28 cellular contexts compared by ENCODE assay signal in genomic region chr17:62901544-62901943, GRCh38.
"Had no signal": no experiment of that assay in that cellular context is flagged by ENCODE, and none has a peak within 500 bp of the region (broad histone marks: within the 10 kb centered on the region; RNA-seq: fewer than 3 reads in every experiment).

No MANE protein-coding gene starts in this region.

- ATAC-seq: stimulated activated effector memory CD8-positive, alpha-beta T cell treated with anti-CD3 and anti-CD28 coated beads, Interleukin-12 subunit alpha, Interleukin-12 subunit beta, amount 100 ng/mL, for 72 hours; stimulated activated memory B cell treated with anti-CD40 and anti-IgM and Interleukin-4, amounts not matched to agents 10 μg/mL and 1 μg/mL and 100 μg/mL, for 72 hours; stimulated activated naive B cell treated with anti-CD40 and anti-IgM and Interleukin-4, amounts not matched to agents 10 μg/mL and 1 μg/mL and 100 μg/mL, for 72 hours; stimulated activated naive CD8-positive, alpha-beta T cell treated with anti-CD3 and anti-CD28 coated beads, Interleukin-15, amount 100 ng/mL, for 72 hours; stimulated activated naive CD8-positive, alpha-beta T cell treated with anti-CD3 and anti-CD28 coated beads, Interleukin-15, Interleukin-2, amounts not matched to agents 100 U/mL and 50 U/mL, for 24 hours; upper lobe of right lung had no signal

- H3K36me3 ChIP-seq: stomach, suprapubic skin, thoracic aorta, thyroid gland, tibial artery, tibial nerve, transverse colon, upper lobe of left lung, upper lobe of right lung, uterus, vagina had no signal

- H3K4me3 ChIP-seq: stomach, suprapubic skin, testis, thoracic aorta, thyroid gland, tibial artery, tibial nerve, transverse colon, upper lobe of left lung, upper lobe of right lung, uterus, vagina had no signal

- H3K4me1 Mint-ChIP-seq: stimulated activated memory B cell treated with anti-CD40 and anti-IgM and Interleukin-4, amounts not matched to agents 10 μg/mL and 1 μg/mL and 100 μg/mL, for 72 hours; stimulated activated naive B cell treated with anti-CD40 and anti-IgM and Interleukin-4, amounts not matched to agents 10 μg/mL and 1 μg/mL and 100 μg/mL, for 72 hours; stimulated activated naive CD8-positive, alpha-beta T cell treated with anti-CD3 and anti-CD28 coated beads, Interleukin-15, amount 100 ng/mL, for 72 hours had no signal

- H3K36me3 Mint-ChIP-seq: stimulated activated effector memory CD8-positive, alpha-beta T cell treated with anti-CD3 and anti-CD28 coated beads, Interleukin-12 subunit alpha, Interleukin-12 subunit beta, amount 100 ng/mL, for 72 hours; stimulated activated memory B cell treated with anti-CD40 and anti-IgM and Interleukin-4, amounts not matched to agents 10 μg/mL and 1 μg/mL and 100 μg/mL, for 72 hours; stimulated activated naive B cell treated with anti-CD40 and anti-IgM and Interleukin-4, amounts not matched to agents 10 μg/mL and 1 μg/mL and 100 μg/mL, for 72 hours; type B pancreatic cell had no signal

- H3K27me3 Mint-ChIP-seq: stimulated activated naive CD8-positive, alpha-beta T cell treated with anti-CD3 and anti-CD28 coated beads, Interleukin-15, amount 100 ng/mL, for 72 hours; type B pancreatic cell had no signal

- H3K4me3 Mint-ChIP-seq: stimulated activated effector memory CD8-positive, alpha-beta T cell treated with anti-CD3 and anti-CD28 coated beads, Interleukin-12 subunit alpha, Interleukin-12 subunit beta, amount 100 ng/mL, for 72 hours; stimulated activated memory B cell treated with anti-CD40 and anti-IgM and Interleukin-4, amounts not matched to agents 10 μg/mL and 1 μg/mL and 100 μg/mL, for 72 hours; stimulated activated naive B cell treated with anti-CD40 and anti-IgM and Interleukin-4, amounts not matched to agents 10 μg/mL and 1 μg/mL and 100 μg/mL, for 72 hours; stimulated activated naive CD8-positive, alpha-beta T cell treated with anti-CD3 and anti-CD28 coated beads, Interleukin-15, amount 100 ng/mL, for 72 hours; stimulated activated naive CD8-positive, alpha-beta T cell treated with anti-CD3 and anti-CD28 coated beads, Interleukin-15, Interleukin-2, amounts not matched to agents 100 ng/mL and 50 ng/mL, for 24 hours; type B pancreatic cell had no signal

- H3K27ac ChIP-seq: stomach, suprapubic skin, testis, thoracic aorta, thyroid gland, tibial artery, tibial nerve, transverse colon, upper lobe of right lung, uterus, vagina had no signal

- H3K27me3 ChIP-seq: stomach, suprapubic skin, testis, thyroid gland, tibial artery, tibial nerve, transverse colon, upper lobe of left lung, upper lobe of right lung, uterus, vagina had no signal

- H3K9me3 Mint-ChIP-seq: stimulated activated effector memory CD8-positive, alpha-beta T cell treated with anti-CD3 and anti-CD28 coated beads, Interleukin-12 subunit alpha, Interleukin-12 subunit beta, amount 100 ng/mL, for 72 hours; stimulated activated memory B cell treated with anti-CD40 and anti-IgM and Interleukin-4, amounts not matched to agents 10 μg/mL and 1 μg/mL and 100 μg/mL, for 72 hours; stimulated activated naive B cell treated with anti-CD40 and anti-IgM and Interleukin-4, amounts not matched to agents 10 μg/mL and 1 μg/mL and 100 μg/mL, for 72 hours; stimulated activated naive CD8-positive, alpha-beta T cell treated with anti-CD3 and anti-CD28 coated beads, Interleukin-15, amount 100 ng/mL, for 72 hours; stimulated activated naive CD8-positive, alpha-beta T cell treated with anti-CD3 and anti-CD28 coated beads, Interleukin-15, Interleukin-2, amounts not matched to agents 100 ng/mL and 50 ng/mL, for 24 hours; type B pancreatic cell had no signal

- H3K4me1 ChIP-seq: thyroid gland, transverse colon, upper lobe of right lung had no signal

- DNase-seq: stimulated activated CD4-positive, alpha-beta T cell treated with anti-CD3 and anti-CD28 coated beads, Interleukin-2, amount 100 ng/mL, for 24 hours; stimulated activated CD4-positive, alpha-beta T cell treated with anti-CD3 and anti-CD28 coated beads, Interleukin-2, amount 100 ng/mL, for 48 hours; stimulated activated CD4-positive, alpha-beta T cell treated with anti-CD3 and anti-CD28 coated beads, Interleukin-4, amount 100 ng/mL, for 1 hour; stimulated activated CD4-positive, alpha-beta T cell treated with anti-CD3 and anti-CD28 coated beads, Interleukin-4, amount 100 ng/mL, for 24 hours; stimulated activated CD4-positive, alpha-beta T cell treated with anti-CD3 and anti-CD28 coated beads, Interleukin-4, amount 100 ng/mL, for 4 hours; stimulated activated CD8-positive, alpha-beta memory T cell treated with anti-CD3 and anti-CD28 coated beads, Interleukin-4, amount 100 ng/mL, for 48 hours; stimulated activated naive B cell treated with anti-CD40 and anti-IgM and Interleukin-4, amounts not matched to agents 10 μg/mL and 1 μg/mL and 100 μg/mL, for 72 hours; stimulated activated naive CD4-positive, alpha-beta T cell; stimulated activated naive CD4-positive, alpha-beta T cell treated with Interleukin-2 at 50 U/mL for 16 hours; stimulated activated naive CD8-positive, alpha-beta T cell treated with anti-CD3 and anti-CD28 coated beads, Interleukin-15, amount 100 ng/mL, for 72 hours; stimulated activated naive CD8-positive, alpha-beta T cell treated with anti-CD3 and anti-CD28 coated beads, Interleukin-15, Interleukin-2, amounts not matched to agents 100 U/mL and 50 U/mL, for 24 hours; stomach; substantia nigra; testis; thyroid gland; tibial artery; transverse colon; upper lobe of left lung; upper lobe of right lung; uterus had no signal

- H3K9me3 ChIP-seq: stomach, suprapubic skin, testis, thoracic aorta, thyroid gland, tibial artery, tibial nerve, transverse colon, upper lobe of left lung, upper lobe of right lung, uterus, vagina had no signal

- H3K27ac Mint-ChIP-seq: stimulated activated effector memory CD8-positive, alpha-beta T cell treated with anti-CD3 and anti-CD28 coated beads, Interleukin-12 subunit alpha, Interleukin-12 subunit beta, amount 100 ng/mL, for 72 hours; stimulated activated memory B cell treated with anti-CD40 and anti-IgM and Interleukin-4, amounts not matched to agents 10 μg/mL and 1 μg/mL and 100 μg/mL, for 72 hours; stimulated activated naive B cell treated with anti-CD40 and anti-IgM and Interleukin-4, amounts not matched to agents 10 μg/mL and 1 μg/mL and 100 μg/mL, for 72 hours; stimulated activated naive CD8-positive, alpha-beta T cell treated with anti-CD3 and anti-CD28 coated beads, Interleukin-15, amount 100 ng/mL, for 72 hours; stimulated activated naive CD8-positive, alpha-beta T cell treated with anti-CD3 and anti-CD28 coated beads, Interleukin-15, Interleukin-2, amounts not matched to agents 100 ng/mL and 50 ng/mL, for 24 hours; type B pancreatic cell had no signal
